ENCODE assay signal across 11 cellular contexts in genomic region chr21:41993744-41994143, GRCh38. TPM values are rescaled to one million over a fixed set of nuclear protein-coding genes. Genes with fewer than 3 reads are reported as not detected.
DNase-seq lines count a peak whose midpoint lies in the region; ATAC-seq and TF ChIP-seq lines count a peak whose summit lies in the region.
"Had no signal": no experiment of that assay in that cellular context is flagged by ENCODE, and none has a peak within 500 bp of the region (broad histone marks: within the 10 kb centered on the region; RNA-seq: fewer than 3 reads in every experiment).

No MANE protein-coding gene starts in this region.

- H3K4me1 ChIP-seq in gastroesophageal sphincter (no peaks in the 10 kb centered on the region), subcutaneous abdominal adipose tissue (ENCODE audit: control insufficient read depth in 5 of 5, insufficient read depth in 5 of 5, low read length in 5 of 5) (peaks cover 2 to 11% (median 3%) of the 10 kb centered on the region in 5 donors)

- no peaks in the 10 kb centered on the region for H3K27me3 ChIP-seq in gastroesophageal sphincter
- H3K27me3 ChIP-seq in subcutaneous abdominal adipose tissue (ENCODE audit: control insufficient read depth in 5 of 5, insufficient read depth in 4 of 5, low read length in 5 of 5), result no peaks in the 10 kb centered on the region
- H3K27me3 ChIP-seq: ovary had no signal

- H3K4me3 ChIP-seq in gastroesophageal sphincter, result no peak overlapping the region
- no peak overlapping the region for H3K4me3 ChIP-seq in subcutaneous abdominal adipose tissue (ENCODE audit: low read depth in 1 of 5, low read length in 5 of 5)
- H3K4me3 ChIP-seq: ovary had no signal

- no peak overlapping the region for H3K9ac ChIP-seq in subcutaneous abdominal adipose tissue (ENCODE audit: low read length in 5 of 5)

- H3K4me1 Mint-ChIP-seq in nephron progenitor cell (no peaks in the 10 kb centered on the region), progenitor cell of endocrine pancreas (ENCODE audit: low read depth) (no peaks in the 10 kb centered on the region)

- 20 to 59% methylated on average over 6 of the region's 6 CpGs for WGBS in gastroesophageal sphincter (ENCODE audit: low coverage in 1 of 2), 2 donors

- H3K27ac Mint-ChIP-seq in nephron progenitor cell, result no peak overlapping the region
- no peak overlapping the region for H3K27ac Mint-ChIP-seq in progenitor cell of endocrine pancreas
- H3K27ac Mint-ChIP-seq: CD8-positive, alpha-beta T cell; type B pancreatic cell had no signal

- H3K36me3 Mint-ChIP-seq in nephron progenitor cell (ENCODE audit: low read depth) (peaks cover 81% of the 10 kb centered on the region), progenitor cell of endocrine pancreas (ENCODE audit: insufficient read depth) (peaks cover 56% of the 10 kb centered on the region)

- H3K27ac ChIP-seq in gastroesophageal sphincter (no peak overlapping the region), subcutaneous abdominal adipose tissue (ENCODE audit: low read depth, low read length) (peak overlapping the region; percentile 54)
- H3K27ac ChIP-seq: ovary had no signal

- peaks cover 0 to 58% of the 10 kb centered on the region in 2 donors for H3K36me3 ChIP-seq in gastroesophageal sphincter
- peaks cover 13 to 40% (median 33%) of the 10 kb centered on the region in 5 donors for H3K36me3 ChIP-seq in subcutaneous abdominal adipose tissue (ENCODE audit: control insufficient read depth in 5 of 5, insufficient read depth in 5 of 5, low read length in 5 of 5)
- H3K36me3 ChIP-seq: ovary had no signal

- no peak for TF ChIP-seq EP300 in gastroesophageal sphincter (IDR thresholded peaks at IDR 0.05)

- H3K9me3 Mint-ChIP-seq in nephron progenitor cell, result peaks cover 40% of the 10 kb centered on the region
- H3K9me3 Mint-ChIP-seq in progenitor cell of endocrine pancreas (ENCODE audit: low read depth), result peaks cover 16% of the 10 kb centered on the region
- H3K9me3 Mint-ChIP-seq: CD8-positive, alpha-beta T cell had no signal

- H3K4me3 Mint-ChIP-seq in nephron progenitor cell (no peak overlapping the region), progenitor cell of endocrine pancreas (ENCODE audit: low read depth) (no peak overlapping the region)
- H3K4me3 Mint-ChIP-seq: CD8-positive, alpha-beta T cell; type B pancreatic cell had no signal

- no peak for TF ChIP-seq POLR2A in gastroesophageal sphincter (IDR thresholded peaks at IDR 0.05)

- TF ChIP-seq CTCF in gastroesophageal sphincter (IDR thresholded peaks at IDR 0.05) (no peak), nephron progenitor cell (IDR thresholded peaks at IDR 0.05) (no peak), progenitor cell of endocrine pancreas (IDR thresholded peaks at IDR 0.05; ENCODE audit: unreplicated experiment) (no peak)

- peak; percentile 88 for DNase-seq in GM04504 (ENCODE audit: low read depth)
- peak; percentile 43 for DNase-seq in astrocyte of the hippocampus (ENCODE audit: low read depth, low spot score)
- DNase-seq in stimulated activated naive CD8-positive, alpha-beta T cell treated with anti-CD3 and anti-CD28 coated beads, Interleukin-15, Interleukin-2, amounts not matched to agents 100 U/mL and 50 U/mL, for 24 hours, result no peak
- no peak for DNase-seq in nephron progenitor cell
- no peak for DNase-seq in progenitor cell of endocrine pancreas (ENCODE audit: low spot score, unreplicated experiment)
- DNase-seq: CD8-positive, alpha-beta T cell; ovary had no signal

- H3K9me3 ChIP-seq in gastroesophageal sphincter (no peaks in the 10 kb centered on the region), subcutaneous abdominal adipose tissue (ENCODE audit: control insufficient read depth in 5 of 5, low read length in 5 of 5) (no peaks in the 10 kb centered on the region)
- H3K9me3 ChIP-seq: ovary had no signal

- ATAC-seq in gastroesophageal sphincter (peak; percentile 66), GM21825 (IDR thresholded peaks at IDR 0.05; ENCODE audit: unreplicated experiment) (no peak)
- ATAC-seq in stimulated activated naive CD8-positive, alpha-beta T cell treated with anti-CD3 and anti-CD28 coated beads, Interleukin-15, Interleukin-2, amounts not matched to agents 100 U/mL and 50 U/mL, for 24 hours, result no peak
- ATAC-seq: CD8-positive, alpha-beta T cell had no signal

- H3K27me3 Mint-ChIP-seq in nephron progenitor cell (ENCODE audit: low read depth, poor library complexity) (no peaks in the 10 kb centered on the region), progenitor cell of endocrine pancreas (no peaks in the 10 kb centered on the region)
- H3K27me3 Mint-ChIP-seq: type B pancreatic cell had no signal

RNA-seq across cellular contexts. Expression of gene ZBTB21, which starts 16.4 kb away (rescaled TPM):
- total RNA-seq in gastroesophageal sphincter, result 10 to 100 TPM in 2 of 4 donors, 1 to 10 TPM in 2; 6.6 to 14.1 (median 9.4) TPM
- total RNA-seq in progenitor cell of endocrine pancreas, result 15.7 and 18.6 TPM in 2 replicates

RNA-seq across cellular contexts. Expression of gene C2CD2, which starts 39.9 kb away (rescaled TPM):
- total RNA-seq in gastroesophageal sphincter (10 to 100 TPM; 15.6 to 38.9 (median 18.7) TPM), progenitor cell of endocrine pancreas (24.8 and 26.3 TPM in 2 replicates)

Comparison
In these comparisons a context has a peak if more than half of its experiments do, and no peak if none do; other contexts are left out.
1. DNase-seq: peak in GM04504 (single experiment) and astrocyte of the hippocampus (single experiment); none in stimulated activated naive CD8-positive, alpha-beta T cell treated with anti-CD3 and anti-CD28 coated beads, Interleukin-15, Interleukin-2, amounts not matched to agents 100 U/mL and 50 U/mL, for 24 hours (single experiment), nephron progenitor cell (single experiment) and progenitor cell of endocrine pancreas (single experiment).